18 cellular contexts compared by ENCODE assay signal in the genomic region with DNA sequence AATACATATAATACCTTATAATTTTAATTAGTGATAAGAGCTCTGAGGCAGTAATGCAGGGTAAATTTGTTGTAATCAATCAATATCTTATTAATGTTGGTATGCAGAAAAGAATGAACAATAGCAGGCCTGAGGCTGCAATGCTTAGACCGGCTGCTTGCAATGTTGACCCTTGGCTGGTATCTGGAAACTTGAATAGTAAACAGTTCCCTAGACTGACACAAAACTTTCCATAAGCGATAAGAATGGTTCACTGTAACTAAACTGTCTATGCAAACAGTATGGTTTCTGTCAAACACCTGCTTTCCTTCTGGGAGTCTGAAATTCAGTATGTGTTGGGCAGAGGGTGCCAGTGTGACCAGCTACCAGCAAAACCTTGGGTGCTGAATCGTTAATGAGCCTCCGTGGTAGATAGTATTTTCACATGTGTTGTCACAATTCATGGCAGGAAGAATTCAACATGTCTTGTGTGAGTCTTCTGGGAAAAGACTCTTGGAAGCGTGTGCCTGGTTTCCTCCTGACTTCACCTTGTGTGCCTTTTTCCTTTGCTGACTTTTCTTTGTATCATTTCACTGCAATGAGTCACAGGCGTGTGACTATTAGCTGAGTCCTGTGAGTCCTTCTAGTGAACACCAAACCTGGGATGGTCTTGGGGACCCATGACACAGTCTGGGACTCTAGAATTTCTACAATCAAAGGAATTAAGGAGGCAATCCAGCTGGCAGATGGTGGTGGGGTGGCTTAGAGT. TPM values are rescaled to one million over a fixed set of nuclear protein-coding genes. Genes with fewer than 3 reads are reported as not detected.
DNase-seq lines count a peak whose midpoint lies in the region; ATAC-seq and TF ChIP-seq lines count a peak whose summit lies in the region.
"Had no signal": no experiment of that assay in that cellular context is flagged by ENCODE, and none has a peak within 500 bp of the region (broad histone marks: within the 10 kb centered on the region; RNA-seq: fewer than 3 reads in every experiment).

No MANE protein-coding gene starts in this region.

- H3K27me3 Mint-ChIP-seq in MCF 10A (ENCODE audit: insufficient read depth, unreplicated experiment) = no peaks in the 10 kb centered on the region

- no peak overlapping the region for H3K4me3 Mint-ChIP-seq in MCF 10A (ENCODE audit: unreplicated experiment)
- H3K4me3 Mint-ChIP-seq: activated naive CD8-positive, alpha-beta T cell treated with anti-CD3 and anti-CD28 coated beads, Interleukin-2, amount 10 ng/mL, durations not matched to agents 7 days and 5 days; CD4-positive, CD25-positive, alpha-beta regulatory T cell had no signal

- no peaks in the 10 kb centered on the region for H3K36me3 ChIP-seq in breast epithelium

- H3K9me3 Mint-ChIP-seq in MCF 10A (ENCODE audit: unreplicated experiment) = no peaks in the 10 kb centered on the region
- H3K9me3 Mint-ChIP-seq: activated naive CD8-positive, alpha-beta T cell treated with anti-CD3 and anti-CD28 coated beads, Interleukin-2, amount 10 ng/mL, durations not matched to agents 7 days and 5 days had no signal

- TF ChIP-seq CTCF in MCF 10A (IDR thresholded peaks at IDR 0.05; ENCODE audit: unreplicated experiment) (no peak), breast epithelium (IDR thresholded peaks at IDR 0.05) (no peak)

- H3K9me3 ChIP-seq in breast epithelium = no peaks in the 10 kb centered on the region
- H3K9me3 ChIP-seq: A549 had no signal

- H3K4me3 ChIP-seq in breast epithelium = no peak overlapping the region
- H3K4me3 ChIP-seq: A549 had no signal

- CTCF ChIA-PET in MCF 10A (lab: Yijun Ruan, JAX) = interaction anchor here (1.4 kb wide), 1 partner anchor 9 kb away, joined by 3 read pairs; no protein-coding TSS in a partner anchor

- H3K27ac ChIP-seq in breast epithelium = no peak overlapping the region
- H3K27ac ChIP-seq: A549 had no signal

- intact Hi-C loops in MCF 10A (cut with micrococcal nuclease) = no loop called here
- intact Hi-C loops in breast epithelium (cut with DNase I; ENCODE audit: low total_unique reads) = no loop called here

- no peaks in the 10 kb centered on the region for H3K4me1 ChIP-seq in breast epithelium
- H3K4me1 ChIP-seq: A549 had no signal

- no TSS peak for BruUV-seq in MCF 10A (replicated peaks; lab: Mats Ljungman, UMichigan)

- TF ChIP-seq POLR2A in breast epithelium (IDR thresholded peaks at IDR 0.05) = no peak

- H3K27ac Mint-ChIP-seq in MCF 10A (ENCODE audit: low read depth, unreplicated experiment) = no peak overlapping the region
- H3K27ac Mint-ChIP-seq: activated naive CD8-positive, alpha-beta T cell treated with anti-CD3 and anti-CD28 coated beads, Interleukin-2, amount 10 ng/mL, durations not matched to agents 7 days and 5 days; CD4-positive, CD25-positive, alpha-beta regulatory T cell had no signal

- ATAC-seq in HG03108 (IDR thresholded peaks at IDR 0.05; ENCODE audit: unreplicated experiment) = no peak
- ATAC-seq in HG02759 (IDR thresholded peaks at IDR 0.05; ENCODE audit: unreplicated experiment) = no peak
- ATAC-seq: A549 had no signal

- no peaks in the 10 kb centered on the region for H3K27me3 ChIP-seq in breast epithelium

- no peaks in the 10 kb centered on the region for H3K36me3 Mint-ChIP-seq in MCF 10A (ENCODE audit: insufficient read depth, unreplicated experiment)
- H3K36me3 Mint-ChIP-seq: activated naive CD8-positive, alpha-beta T cell treated with anti-CD3 and anti-CD28 coated beads, Interleukin-2, amount 10 ng/mL, durations not matched to agents 7 days and 5 days; CD4-positive, CD25-positive, alpha-beta regulatory T cell had no signal

- DNase-seq in MCF 10A (ENCODE audit: unreplicated experiment) (peak; percentile 30), breast epithelium (ENCODE audit: low spot score in 2 of 2) (no peak), astrocyte of the hippocampus (ENCODE audit: low read depth, low spot score) (peak; percentile 57), foreskin melanocyte (peak; percentile 14), Ammon's horn (ENCODE audit: low spot score) (no peak), dedifferentiated amniotic fluid mesenchymal stem cell (ENCODE audit: extremely low spot score) (no peak)
- DNase-seq: activated CD4-positive, alpha-beta T cell treated with anti-CD3 and anti-CD28 coated beads for 4 hours; activated naive CD8-positive, alpha-beta T cell treated with anti-CD3 and anti-CD28 coated beads, Interleukin-2, amount 10 ng/mL, durations not matched to agents 7 days and 5 days; activated T-cell treated with anti-CD3 and anti-CD28 coated beads, Interleukin-2, amount 50 U/mL, for 1 hour; CD4-positive, CD25-positive, alpha-beta regulatory T cell; posterior cingulate gyrus; SHP77 treated with DMSO at 0.1 percent for 48 hours; stimulated activated CD4-positive, alpha-beta T cell treated with anti-CD3 and anti-CD28 coated beads, Interleukin-15, amount 100 ng/mL, for 24 hours; substantia nigra had no signal

- H3K4me1 Mint-ChIP-seq in MCF 10A (ENCODE audit: insufficient read depth, unreplicated experiment) = peaks cover 7% of the 10 kb centered on the region
- H3K4me1 Mint-ChIP-seq: activated naive CD8-positive, alpha-beta T cell treated with anti-CD3 and anti-CD28 coated beads, Interleukin-2, amount 10 ng/mL, durations not matched to agents 7 days and 5 days; CD4-positive, CD25-positive, alpha-beta regulatory T cell had no signal

- POLR2A ChIA-PET in MCF 10A (lab: Yijun Ruan, JAX) = interaction anchor here (1.2 kb wide), 1 partner anchor 14 kb away, joined by 3 read pairs; no protein-coding TSS in a partner anchor

RNA-seq across cellular contexts. Expression of gene CLRN1, which starts 30.7 kb away (rescaled TPM):
- total RNA-seq in MCF 10A (2022) (not detected in 2 replicates), breast epithelium (not detected)
- total RNA-seq: activated naive CD8-positive, alpha-beta T cell treated with anti-CD3 and anti-CD28 coated beads, Interleukin-2, amount 10 ng/mL, durations not matched to agents 7 days and 5 days; CD4-positive, CD25-positive, alpha-beta regulatory T cell; cerebellum had no signal

Comparison
In these comparisons a context has a peak if more than half of its experiments do, and no peak if none do; other contexts are left out.
1. DNase-seq: peak in MCF 10A (single experiment), astrocyte of the hippocampus (single experiment) and foreskin melanocyte (single experiment); none in breast epithelium (0 of 2), Ammon's horn (single experiment) and dedifferentiated amniotic fluid mesenchymal stem cell (single experiment).